ENCODE assay signal across 9 cellular contexts in genomic region chr1:232635778-232636356, GRCh38. TPM values are rescaled to one million over a fixed set of nuclear protein-coding genes. Genes with fewer than 3 reads are reported as not detected.
DNase-seq lines count a peak whose midpoint lies in the region; ATAC-seq and TF ChIP-seq lines count a peak whose summit lies in the region.
"Had no signal": no experiment of that assay in that cellular context is flagged by ENCODE, and none has a peak within 500 bp of the region (broad histone marks: within the 10 kb centered on the region; RNA-seq: fewer than 3 reads in every experiment).

No MANE protein-coding gene starts in this region.

- H3K4me3 ChIP-seq in DND-41 (ENCODE audit: low read depth in 1 of 2, low read length in 2 of 2): no peak overlapping the region
- H3K4me3 ChIP-seq in OCI-LY7 (ENCODE audit: low read depth, low read length, poor library complexity, severe bottlenecking): no peak overlapping the region
- H3K4me3 ChIP-seq in coronary artery: no peak overlapping the region
- H3K4me3 ChIP-seq: skin epidermis had no signal

- CTCF ChIA-PET in OCI-LY7 (lab: Charles Lee; ENCODE audit: unreplicated experiment): no interaction called here

- ATAC-seq in DND-41 (ENCODE audit: insufficient read depth, low read depth): peak; percentile 95
- peak; percentile 62 for ATAC-seq in GM21526 (IDR thresholded peaks at IDR 0.05; ENCODE audit: low FRiP score, unreplicated experiment)
- no peak for ATAC-seq in HG02763 (IDR thresholded peaks at IDR 0.05; ENCODE audit: unreplicated experiment)

- TF ChIP-seq EP300 in Ishikawa (IDR thresholded peaks at IDR 0.05; ENCODE audit: borderline replicate concordance): no peak

- TF ChIP-seq CTCF in DND-41 (IDR thresholded peaks at IDR 0.05; ENCODE audit: borderline replicate concordance, extremely low read depth, low read length, poor library complexity, severe bottlenecking): peak; percentile 87
- TF ChIP-seq CTCF in OCI-LY7 (conservative IDR thresholded peaks at IDR 0.05; ENCODE audit: low read length): peak; percentile 94
- peak; percentile 52 for TF ChIP-seq CTCF in coronary artery (IDR thresholded peaks at IDR 0.05)

- DNase-seq in DND-41: no peak
- peak; percentile 78 for DNase-seq in OCI-LY7 (ENCODE audit: low spot score)
- no peak for DNase-seq in coronary artery (ENCODE audit: low spot score)
- DNase-seq in medulla oblongata (ENCODE audit: extremely low spot score): peak; percentile 67
- no peak for DNase-seq in GOT3 (lab: John Stamatoyannopoulos, UW)

- H3K27ac ChIP-seq in DND-41 (ENCODE audit: low read length) (no peak overlapping the region), OCI-LY7 (ENCODE audit: low read depth, low read length, poor library complexity, severe bottlenecking) (no peak overlapping the region), coronary artery (no peak overlapping the region)
- H3K27ac ChIP-seq: skin epidermis had no signal

- H2AFZ ChIP-seq in DND-41 (ENCODE audit: low read depth, low read length) (no peak overlapping the region), OCI-LY7 (ENCODE audit: low read length) (no peak overlapping the region)

- intact Hi-C loops in OCI-LY7 (cut with micrococcal nuclease; ENCODE audit: unreplicated experiment): loop anchor here (2.0 to 10.0 kb wide), 3 partner anchors 169 to 606 kb away; partner anchors contain the start of genes MAP10 and NTPCR

- H3K79me2 ChIP-seq in DND-41 (ENCODE audit: insufficient read depth, low read length): no peaks in the 10 kb centered on the region
- H3K79me2 ChIP-seq in OCI-LY7 (ENCODE audit: insufficient read depth, low read depth, low read length): no peaks in the 10 kb centered on the region

- H3K4me1 ChIP-seq in DND-41 (ENCODE audit: insufficient read depth, low read length): peaks cover 6% of the 10 kb centered on the region
- peaks cover 5% of the 10 kb centered on the region for H3K4me1 ChIP-seq in OCI-LY7 (ENCODE audit: insufficient read depth, low read length, poor library complexity, severe bottlenecking)

- H3K9ac ChIP-seq in DND-41 (ENCODE audit: low read depth, low read length): no peak overlapping the region

- peak; percentile 73 for TF ChIP-seq RAD21 in Ishikawa (IDR thresholded peaks at IDR 0.05; ENCODE audit: low read depth)

- no peak overlapping the region for H3K4me2 ChIP-seq in DND-41 (ENCODE audit: insufficient read depth, low read length)
- no peak overlapping the region for H3K4me2 ChIP-seq in OCI-LY7 (ENCODE audit: low read length)

- POLR2A ChIA-PET in OCI-LY7 (lab: Charles Lee): no interaction called here

- BruUV-seq in OCI-LY7 (replicated peaks; lab: Mats Ljungman, UMichigan): no TSS peak

- H4K20me1 ChIP-seq in DND-41 (ENCODE audit: insufficient read depth, low read length) (no peaks in the 10 kb centered on the region), OCI-LY7 (ENCODE audit: insufficient read depth, low read length) (no peaks in the 10 kb centered on the region)

- H3K27me3 ChIP-seq in DND-41 (ENCODE audit: insufficient read depth, low read length, poor library complexity): no peaks in the 10 kb centered on the region

- no peaks in the 10 kb centered on the region for H3K36me3 ChIP-seq in DND-41 (ENCODE audit: insufficient read depth, low read length)
- H3K36me3 ChIP-seq in OCI-LY7 (ENCODE audit: insufficient read depth, low read length): no peaks in the 10 kb centered on the region

- no peaks in the 10 kb centered on the region for H3K9me2 ChIP-seq in OCI-LY7 (ENCODE audit: insufficient read depth, low read length)

- H3K9me3 ChIP-seq in DND-41 (ENCODE audit: insufficient read depth, low read length, severe bottlenecking): no peaks in the 10 kb centered on the region
- no peaks in the 10 kb centered on the region for H3K9me3 ChIP-seq in OCI-LY7 (ENCODE audit: low read length)

TF ChIP-seq in Ishikawa, 13 proteins besides CTCF, POLR2A, EP300 and RAD21:
- TF ChIP-seq TEAD4 (IDR thresholded peaks at IDR 0.05) (no peak), CREB1 (IDR thresholded peaks at IDR 0.05; ENCODE audit: low read depth) (no peak), YY1 (IDR thresholded peaks at IDR 0.05; ENCODE audit: low read depth) (no peak), ZBTB7A (IDR thresholded peaks at IDR 0.05; ENCODE audit: low read depth) (no peak), USF1 (IDR thresholded peaks at IDR 0.05) (no peak), NFIC (IDR thresholded peaks at IDR 0.05) (no peak)

RNA-seq across cellular contexts. Expression of gene SIPA1L2, which starts 5.9 kb away (rescaled TPM):
- total RNA-seq in OCI-LY7 (2014; rRNA removed; shearing (Covaris generic)): 13.5 and 16.0 TPM in 2 replicates
- total RNA-seq in OCI-LY7 (2022): 6.2 and 7.8 TPM in 2 replicates

Comparison
In these comparisons a context has a peak if more than half of its experiments do, and no peak if none do; other contexts are left out.
1. DNase-seq: peak in OCI-LY7 (single experiment) and medulla oblongata (single experiment); none in DND-41 (single experiment), coronary artery (single experiment) and GOT3 (single experiment).
2. Peak in every context shown above with its lines, with median percentiles within 50 percentile points of each other: CTCF ChIP-seq.